ENCODE assay signal across 9 cellular contexts in genomic region chr10:120600871-120601644, GRCh38.
A peak's percentile ranks its signal among the peaks of the same experiment; 100 is the strongest.
DNase-seq lines count a peak whose midpoint lies in the region; ATAC-seq, FAIRE-seq and TF ChIP-seq lines count a peak whose summit lies in the region.
"Had no signal": no experiment of that assay in that cellular context is flagged by ENCODE, and none has a peak within 500 bp of the region (broad histone marks: within the 10 kb centered on the region; RNA-seq: fewer than 3 reads in every experiment).

No MANE protein-coding gene starts in this region.

- peaks cover 0 to 5% (median 0%) of the 10 kb centered on the region in 9 donors for H3K9me3 Mint-ChIP-seq in naive thymus-derived CD8-positive, alpha-beta T cell
- peaks cover 7% of the 10 kb centered on the region for H3K9me3 Mint-ChIP-seq in activated naive CD4-positive, alpha-beta T cell treated with anti-CD3 and anti-CD28 coated beads, Interleukin-2, amount 10 ng/mL, durations not matched to agents 7 days and 5 days

- no peak overlapping the region for H3K27ac Mint-ChIP-seq in naive thymus-derived CD8-positive, alpha-beta T cell
- H3K27ac Mint-ChIP-seq in activated naive CD4-positive, alpha-beta T cell treated with anti-CD3 and anti-CD28 coated beads, Interleukin-2, amount 10 ng/mL, durations not matched to agents 7 days and 5 days, result no peak overlapping the region

- ATAC-seq in GM21515 (IDR thresholded peaks at IDR 0.05; ENCODE audit: unreplicated experiment), result peak; percentile 36
- ATAC-seq in naive thymus-derived CD8-positive, alpha-beta T cell, result no peak

- H3K36me3 Mint-ChIP-seq in naive thymus-derived CD8-positive, alpha-beta T cell, result no peaks in the 10 kb centered on the region
- H3K36me3 Mint-ChIP-seq in activated naive CD4-positive, alpha-beta T cell treated with anti-CD3 and anti-CD28 coated beads, Interleukin-2, amount 10 ng/mL, durations not matched to agents 7 days and 5 days, result no peaks in the 10 kb centered on the region

- no peak for FAIRE-seq in RCC 7860 (lab: Jason Lieb, UNC)

- POLR2A ChIA-PET in naive thymus-derived CD8-positive, alpha-beta T cell (lab: Charles Lee), result no interaction called here

- peaks cover 0 to 7% (median 5%) of the 10 kb centered on the region in 5 donors for H3K27me3 Mint-ChIP-seq in naive thymus-derived CD8-positive, alpha-beta T cell
- H3K27me3 Mint-ChIP-seq in activated naive CD4-positive, alpha-beta T cell treated with anti-CD3 and anti-CD28 coated beads, Interleukin-2, amount 10 ng/mL, durations not matched to agents 7 days and 5 days, result no peaks in the 10 kb centered on the region

- CTCF ChIA-PET in activated naive CD4-positive, alpha-beta T cell treated with anti-CD3 and anti-CD28 coated beads, Interleukin-2, amount 10 ng/mL, durations not matched to agents 7 days and 5 days (lab: Charles Lee), result no interaction called here

- H3K27me3 ChIP-seq in BE2C, result no peaks in the 10 kb centered on the region
- H3K27me3 ChIP-seq: vagina had no signal

- no peak overlapping the region for H3K4me3 Mint-ChIP-seq in naive thymus-derived CD8-positive, alpha-beta T cell
- no peak overlapping the region for H3K4me3 Mint-ChIP-seq in activated naive CD4-positive, alpha-beta T cell treated with anti-CD3 and anti-CD28 coated beads, Interleukin-2, amount 10 ng/mL, durations not matched to agents 7 days and 5 days

- DNase-seq in BE2C (peak; percentile 74), RCC 7860 (ENCODE audit: low spot score) (peak; percentile 55), iPS-NIHi11 (ENCODE audit: low spot score) (peak; percentile 62), NCI-H1417 treated with DMSO at 0.1 percent for 48 hours (lab: John Stamatoyannopoulos, UW) (no peak), DMS53 treated with DMSO at 0.1 percent for 48 hours (lab: John Stamatoyannopoulos, UW; ENCODE audit: unreplicated experiment) (no peak)
- DNase-seq in naive thymus-derived CD8-positive, alpha-beta T cell, result no peak
- DNase-seq in activated naive CD4-positive, alpha-beta T cell treated with anti-CD3 and anti-CD28 coated beads, Interleukin-2, amount 10 ng/mL, durations not matched to agents 7 days and 5 days, result no peak

- no peaks in the 10 kb centered on the region for H3K36me3 ChIP-seq in BE2C
- H3K36me3 ChIP-seq: vagina had no signal

- peaks cover 12% of the 10 kb centered on the region for H3K4me1 ChIP-seq in BE2C
- H3K4me1 ChIP-seq: vagina had no signal

- no peak overlapping the region for H3K4me3 ChIP-seq in BE2C (ENCODE audit: low read depth, low read length)
- H3K4me3 ChIP-seq: vagina had no signal

- no peaks in the 10 kb centered on the region for H3K9me3 ChIP-seq in BE2C
- H3K9me3 ChIP-seq: vagina had no signal

- peaks cover 0 to 5% (median 1%) of the 10 kb centered on the region in 4 donors for H3K4me1 Mint-ChIP-seq in naive thymus-derived CD8-positive, alpha-beta T cell
- no peaks in the 10 kb centered on the region for H3K4me1 Mint-ChIP-seq in activated naive CD4-positive, alpha-beta T cell treated with anti-CD3 and anti-CD28 coated beads, Interleukin-2, amount 10 ng/mL, durations not matched to agents 7 days and 5 days

- peak; percentile 83 for TF ChIP-seq CTCF in BE2C (IDR thresholded peaks at IDR 0.05; ENCODE audit: low read depth, low read length)

Comparison
In these comparisons a context has a peak if more than half of its experiments do, and no peak if none do; other contexts are left out.
1. DNase-seq: peak in BE2C (single experiment), RCC 7860 (single experiment) and iPS-NIHi11 (single experiment); none in naive thymus-derived CD8-positive, alpha-beta T cell (0 of 10), NCI-H1417 treated with DMSO at 0.1 percent for 48 hours (single experiment), activated naive CD4-positive, alpha-beta T cell treated with anti-CD3 and anti-CD28 coated beads, Interleukin-2, amount 10 ng/mL, durations not matched to agents 7 days and 5 days (single experiment) and DMS53 treated with DMSO at 0.1 percent for 48 hours (single experiment).